In the genomic region with DNA sequence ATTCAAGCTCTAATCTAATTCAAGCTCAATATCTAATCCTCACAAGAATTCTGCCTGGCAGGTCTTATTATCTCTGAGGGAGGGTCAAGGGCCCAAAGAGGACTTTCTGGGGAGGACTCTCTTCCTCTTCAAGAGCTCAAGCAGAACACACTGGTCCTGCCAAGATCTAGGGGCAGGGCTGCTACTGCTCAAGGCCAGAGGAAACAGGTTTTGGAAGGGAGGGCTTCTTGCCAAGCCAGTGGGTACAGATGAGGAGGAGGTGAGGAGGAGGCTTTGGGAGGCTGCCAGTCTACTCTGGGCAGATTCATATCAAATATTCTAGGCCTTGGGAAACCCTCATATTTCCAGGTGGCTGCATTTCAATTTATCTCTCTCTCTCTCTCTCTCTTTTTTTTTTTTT, we compare ENCODE assay signal across 1 cellular context.
TF ChIP-seq lines count a peak whose summit lies in the region.

No MANE protein-coding gene starts in this region.

TF ChIP-seq in SK-N-SH, 30 proteins besides CTCF, POLR2A, EP300 and RAD21 (continued from another document):
- no peak for TF ChIP-seq TAF1 (IDR thresholded peaks at IDR 0.05; ENCODE audit: borderline replicate concordance, low read depth, low read length)
- TF ChIP-seq GATA2 (CRISPR knock-in tag; IDR thresholded peaks at IDR 0.05), result no peak
- TF ChIP-seq TCF12 (IDR thresholded peaks at IDR 0.05), result no peak
- TF ChIP-seq NRF1 (IDR thresholded peaks at IDR 0.05; ENCODE audit: low read depth, low read length), result no peak
- no peak for TF ChIP-seq RCOR1 (IDR thresholded peaks at IDR 0.05; ENCODE audit: low read length)
- no peak for TF ChIP-seq ELF1 (IDR thresholded peaks at IDR 0.05)
- TF ChIP-seq REST (IDR thresholded peaks at IDR 0.05; ENCODE audit: low read depth, low read length), result no peak
- TF ChIP-seq, protein P1, sequence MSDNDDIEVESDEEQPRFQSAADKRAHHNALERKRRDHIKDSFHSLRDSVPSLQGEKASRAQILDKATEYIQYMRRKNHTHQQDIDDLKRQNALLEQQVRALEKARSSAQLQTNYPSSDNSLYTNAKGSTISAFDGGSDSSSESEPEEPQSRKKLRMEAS (IDR thresholded peaks at IDR 0.05; ENCODE audit: low read depth), result no peak
- TF ChIP-seq JUND (IDR thresholded peaks at IDR 0.05), result no peak
